Comparison of ENCODE assay signal across 1 cellular context in genomic region chr11:68343761-68344256, GRCh38.
A peak's percentile ranks its signal among the peaks of the same experiment; 100 is the strongest.
TF ChIP-seq lines count a peak whose summit lies in the region.

No MANE protein-coding gene starts in this region.

TF ChIP-seq in K562, 482 proteins besides CTCF, POLR2A, EP300 and RAD21 (continued from another document):
- TF ChIP-seq CHD7 (IDR thresholded peaks at IDR 0.05; ENCODE audit: low read depth, low read length) (no peak), ZKSCAN1 (IDR thresholded peaks at IDR 0.05; ENCODE audit: low read depth, low read length) (no peak), MAZ (CRISPR knock-in tag; conservative IDR thresholded peaks at IDR 0.05 in 1 of 2, IDR thresholded peaks at IDR 0.05 in 1 of 2) (no peak), DPF2 (IDR thresholded peaks at IDR 0.05) (peak; percentile 40; the same call in 1 of the 2 replicates), PHTF2 (CRISPR knock-in tag; IDR thresholded peaks at IDR 0.05) (no peak), POLR2G (IDR thresholded peaks at IDR 0.05; ENCODE audit: low read depth, low read length) (0 out of 2 replicates have a peak, but pooled peaks have one; percentile 16), MYNN (IDR thresholded peaks at IDR 0.05) (0 out of 2 replicates have a peak, but pooled peaks have one; percentile 22), MYNN (CRISPR knock-in tag; IDR thresholded peaks at IDR 0.05) (no peak), GABPB1 (CRISPR knock-in tag; IDR thresholded peaks at IDR 0.05) (no peak), DLX4 (CRISPR knock-in tag; IDR thresholded peaks at IDR 0.05) (no peak), NR2C2 (CRISPR knock-in tag; IDR thresholded peaks at IDR 0.05) (no peak), NR2C2 (tag; IDR thresholded peaks at IDR 0.05) (peak; percentile 49; the same call in 1 of the 2 replicates), FOXJ2 (tag; IDR thresholded peaks at IDR 0.05) (no peak), NR2C1 (IDR thresholded peaks at IDR 0.05) (peak; percentile 33; the same call in 1 of the 2 replicates), NR2C1 (tag; IDR thresholded peaks at IDR 0.05) (peak; percentile 71)
- TF ChIP-seq, protein P1, sequence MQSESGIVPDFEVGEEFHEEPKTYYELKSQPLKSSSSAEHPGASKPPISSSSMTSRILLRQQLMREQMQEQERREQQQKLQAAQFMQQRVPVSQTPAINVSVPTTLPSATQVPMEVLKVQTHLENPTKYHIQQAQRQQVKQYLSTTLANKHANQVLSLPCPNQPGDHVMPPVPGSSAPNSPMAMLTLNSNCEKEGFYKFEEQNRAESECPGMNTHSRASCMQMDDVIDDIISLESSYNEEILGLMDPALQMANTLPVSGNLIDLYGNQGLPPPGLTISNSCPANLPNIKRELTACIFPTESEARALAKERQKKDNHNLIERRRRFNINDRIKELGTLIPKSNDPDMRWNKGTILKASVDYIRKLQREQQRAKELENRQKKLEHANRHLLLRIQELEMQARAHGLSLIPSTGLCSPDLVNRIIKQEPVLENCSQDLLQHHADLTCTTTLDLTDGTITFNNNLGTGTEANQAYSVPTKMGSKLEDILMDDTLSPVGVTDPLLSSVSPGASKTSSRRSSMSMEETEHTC (IDR thresholded peaks at IDR 0.05): no peak
- TF ChIP-seq, protein P2, sequence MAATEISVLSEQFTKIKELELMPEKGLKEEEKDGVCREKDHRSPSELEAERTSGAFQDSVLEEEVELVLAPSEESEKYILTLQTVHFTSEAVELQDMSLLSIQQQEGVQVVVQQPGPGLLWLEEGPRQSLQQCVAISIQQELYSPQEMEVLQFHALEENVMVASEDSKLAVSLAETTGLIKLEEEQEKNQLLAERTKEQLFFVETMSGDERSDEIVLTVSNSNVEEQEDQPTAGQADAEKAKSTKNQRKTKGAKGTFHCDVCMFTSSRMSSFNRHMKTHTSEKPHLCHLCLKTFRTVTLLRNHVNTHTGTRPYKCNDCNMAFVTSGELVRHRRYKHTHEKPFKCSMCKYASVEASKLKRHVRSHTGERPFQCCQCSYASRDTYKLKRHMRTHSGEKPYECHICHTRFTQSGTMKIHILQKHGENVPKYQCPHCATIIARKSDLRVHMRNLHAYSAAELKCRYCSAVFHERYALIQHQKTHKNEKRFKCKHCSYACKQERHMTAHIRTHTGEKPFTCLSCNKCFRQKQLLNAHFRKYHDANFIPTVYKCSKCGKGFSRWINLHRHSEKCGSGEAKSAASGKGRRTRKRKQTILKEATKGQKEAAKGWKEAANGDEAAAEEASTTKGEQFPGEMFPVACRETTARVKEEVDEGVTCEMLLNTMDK (IDR thresholded peaks at IDR 0.05; ENCODE audit: borderline replicate concordance, insufficient read depth, low read depth, low read length, poor library complexity, severe bottlenecking): no peak
- TF ChIP-seq, protein P3, sequence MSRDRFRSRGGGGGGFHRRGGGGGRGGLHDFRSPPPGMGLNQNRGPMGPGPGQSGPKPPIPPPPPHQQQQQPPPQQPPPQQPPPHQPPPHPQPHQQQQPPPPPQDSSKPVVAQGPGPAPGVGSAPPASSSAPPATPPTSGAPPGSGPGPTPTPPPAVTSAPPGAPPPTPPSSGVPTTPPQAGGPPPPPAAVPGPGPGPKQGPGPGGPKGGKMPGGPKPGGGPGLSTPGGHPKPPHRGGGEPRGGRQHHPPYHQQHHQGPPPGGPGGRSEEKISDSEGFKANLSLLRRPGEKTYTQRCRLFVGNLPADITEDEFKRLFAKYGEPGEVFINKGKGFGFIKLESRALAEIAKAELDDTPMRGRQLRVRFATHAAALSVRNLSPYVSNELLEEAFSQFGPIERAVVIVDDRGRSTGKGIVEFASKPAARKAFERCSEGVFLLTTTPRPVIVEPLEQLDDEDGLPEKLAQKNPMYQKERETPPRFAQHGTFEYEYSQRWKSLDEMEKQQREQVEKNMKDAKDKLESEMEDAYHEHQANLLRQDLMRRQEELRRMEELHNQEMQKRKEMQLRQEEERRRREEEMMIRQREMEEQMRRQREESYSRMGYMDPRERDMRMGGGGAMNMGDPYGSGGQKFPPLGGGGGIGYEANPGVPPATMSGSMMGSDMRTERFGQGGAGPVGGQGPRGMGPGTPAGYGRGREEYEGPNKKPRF (IDR thresholded peaks at IDR 0.05; ENCODE audit: low read depth, low read length): no peak
- TF ChIP-seq, protein P4, sequence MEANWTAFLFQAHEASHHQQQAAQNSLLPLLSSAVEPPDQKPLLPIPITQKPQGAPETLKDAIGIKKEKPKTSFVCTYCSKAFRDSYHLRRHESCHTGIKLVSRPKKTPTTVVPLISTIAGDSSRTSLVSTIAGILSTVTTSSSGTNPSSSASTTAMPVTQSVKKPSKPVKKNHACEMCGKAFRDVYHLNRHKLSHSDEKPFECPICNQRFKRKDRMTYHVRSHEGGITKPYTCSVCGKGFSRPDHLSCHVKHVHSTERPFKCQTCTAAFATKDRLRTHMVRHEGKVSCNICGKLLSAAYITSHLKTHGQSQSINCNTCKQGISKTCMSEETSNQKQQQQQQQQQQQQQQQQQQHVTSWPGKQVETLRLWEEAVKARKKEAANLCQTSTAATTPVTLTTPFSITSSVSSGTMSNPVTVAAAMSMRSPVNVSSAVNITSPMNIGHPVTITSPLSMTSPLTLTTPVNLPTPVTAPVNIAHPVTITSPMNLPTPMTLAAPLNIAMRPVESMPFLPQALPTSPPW (CRISPR knock-in tag; IDR thresholded peaks at IDR 0.05): peak; percentile 35; the same call in 1 of the 2 replicates
